Comparison of ENCODE assay signal across 27 cellular contexts in the genomic region with DNA sequence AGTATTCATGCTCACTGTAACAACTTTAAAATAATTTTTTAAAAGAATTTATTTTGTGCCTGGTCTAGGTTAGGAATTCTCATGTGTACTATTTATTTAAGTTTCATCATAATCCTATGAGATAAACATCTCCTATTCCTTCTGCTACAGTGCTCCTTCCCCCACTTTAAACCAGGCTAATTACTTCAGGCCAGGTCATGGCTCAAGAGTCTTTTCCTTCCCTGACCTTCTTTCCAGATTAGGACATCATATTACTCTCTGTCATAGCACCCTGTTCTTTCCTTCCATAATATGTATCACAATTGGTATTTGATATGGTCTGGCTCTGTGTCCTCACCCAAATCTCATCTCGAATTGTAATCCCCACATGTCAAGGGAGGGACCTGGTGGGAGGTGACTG.
"Had no signal": no experiment of that assay in that cellular context is flagged by ENCODE, and none has a peak within 500 bp of the region (broad histone marks: within the 10 kb centered on the region; RNA-seq: fewer than 3 reads in every experiment).

No MANE protein-coding gene starts in this region.

- H3K27ac ChIP-seq: brain microvascular endothelial cell, coronary artery, dorsolateral prefrontal cortex, esophagus muscularis mucosa, gastroesophageal sphincter, heart right ventricle, WERI-Rb-1 had no signal

- H3K9me3 ChIP-seq: esophagus muscularis mucosa, gastroesophageal sphincter, heart right ventricle had no signal

- H3K27me3 ChIP-seq: brain microvascular endothelial cell, dorsolateral prefrontal cortex, esophagus muscularis mucosa, gastroesophageal sphincter, heart right ventricle had no signal

- H3K4me3 ChIP-seq: coronary artery, dorsolateral prefrontal cortex, esophagus muscularis mucosa, gastroesophageal sphincter, heart right ventricle had no signal

- H3K36me3 ChIP-seq: brain microvascular endothelial cell, esophagus muscularis mucosa, gastroesophageal sphincter, heart right ventricle, WERI-Rb-1 had no signal

- ATAC-seq: activated CD4-positive, CD25-positive, alpha-beta regulatory T cell treated with anti-CD3 and anti-CD28 coated beads, Interleukin-2, amount 50 U/mL, for 24 hours; activated CD8-positive, alpha-beta memory T cell treated with anti-CD3 and anti-CD28 coated beads, Interleukin-2, amount 10 ng/mL, durations not matched to agents 7 days and 5 days; activated CD8-positive, alpha-beta T cell treated with anti-CD3 and anti-CD28 coated beads, Interleukin-2, amount 10 ng/mL, durations not matched to agents 7 days and 5 days; activated naive CD8-positive, alpha-beta T cell treated with anti-CD3 and anti-CD28 coated beads, Interleukin-2, amount 50 U/mL, for 24 hours; gastroesophageal sphincter; T-cell had no signal

- DNase-seq: activated B cell treated with CpG ODN at 0.5 μM for 24 hours; activated CD4-positive, alpha-beta memory T cell treated with anti-CD3 and anti-CD28 coated beads for 36 hours; activated CD4-positive, alpha-beta T cell treated with anti-CD3 and anti-CD28 coated beads for 48 hours; activated CD8-positive, alpha-beta memory T cell treated with anti-CD3 and anti-CD28 coated beads, Interleukin-2, amount 10 ng/mL, durations not matched to agents 7 days and 5 days; activated CD8-positive, alpha-beta memory T cell treated with anti-CD3 and anti-CD28 coated beads, Interleukin-2, amount 50 U/mL, for 4 hours; activated CD8-positive, alpha-beta T cell treated with anti-CD3 and anti-CD28 coated beads, Interleukin-2, amount 10 ng/mL, durations not matched to agents 7 days and 5 days; activated effector memory CD4-positive, alpha-beta T cell treated with anti-CD3 and anti-CD28 coated beads, Interleukin-2, amount 50 U/mL, for 16 hours; activated naive CD4-positive, alpha-beta T cell treated with anti-CD3 and anti-CD28 coated beads for 36 hours; activated naive CD8-positive, alpha-beta T cell treated with anti-CD3 and anti-CD28 coated beads for 36 hours; activated naive CD8-positive, alpha-beta T cell treated with anti-CD3 and anti-CD28 coated beads, Interleukin-2, amount 50 U/mL, for 24 hours; activated T-cell treated with anti-CD3 and anti-CD28 coated beads, Interleukin-2, amount 50 U/mL, for 1 hour; activated T-cell treated with anti-CD3 and anti-CD28 coated beads, Interleukin-2, amount 50 U/mL, for 48 hours; amniotic stem cell; anterior cingulate cortex; brain microvascular endothelial cell; dorsolateral prefrontal cortex; effector memory CD4-positive, alpha-beta T cell; erythroblast; foreskin melanocyte; heart right ventricle; T-cell; T-helper 9 cell; WERI-Rb-1 had no signal
